Comparison of ENCODE assay signal across 1 cellular context in the genomic region with DNA sequence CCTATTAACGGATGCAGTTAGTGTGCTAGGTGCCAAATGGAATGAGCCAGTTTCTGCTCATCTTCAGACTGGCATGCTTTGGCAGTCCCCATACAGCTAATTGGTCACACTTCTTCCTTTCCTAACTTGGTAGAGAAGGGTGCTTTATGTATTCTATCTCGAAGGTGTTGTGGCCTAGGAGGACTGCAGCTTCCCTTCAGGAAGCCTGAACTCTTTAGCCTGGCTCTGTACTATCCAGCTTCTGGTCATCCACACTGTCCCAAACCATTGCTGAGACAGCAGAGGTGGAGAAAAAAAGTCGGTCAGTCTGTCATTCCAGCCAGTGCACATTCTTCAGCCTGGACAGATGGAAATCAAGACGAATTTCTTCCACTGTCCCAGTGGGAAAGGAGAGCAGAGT.
TF ChIP-seq lines count a peak whose summit lies in the region.

No MANE protein-coding gene starts in this region.

TF ChIP-seq in K562, 482 proteins besides CTCF, POLR2A, EP300 and RAD21:
- peak; percentile 89 for TF ChIP-seq ZNF316 (IDR thresholded peaks at IDR 0.05)
- TF ChIP-seq TRIM28 (IDR thresholded peaks at IDR 0.05), result peak; percentile 38; the same call in 1 of the 2 replicates
- peak; percentile 15 to 70; a peak in 2 of 4 replicates for TF ChIP-seq TRIM24 (IDR thresholded peaks at IDR 0.05)
